Comparison of ENCODE assay signal across 27 cellular contexts in genomic region chr2:177812713-177813396, GRCh38.
DNase-seq lines count a peak whose midpoint lies in the region; ATAC-seq and TF ChIP-seq lines count a peak whose summit lies in the region.
"Had no signal": no experiment of that assay in that cellular context is flagged by ENCODE, and none has a peak within 500 bp of the region (broad histone marks: within the 10 kb centered on the region; RNA-seq: fewer than 3 reads in every experiment).

No MANE protein-coding gene starts in this region.

- intact Hi-C loops in prostate gland (cut with DNase I): no loop called here

- WGBS in prostate gland: 78% methylated on average over 2 of the region's 2 CpGs

- H3K4me3 ChIP-seq in KMS-11 (IDR thresholded peaks at IDR 0.05; ENCODE audit: insufficient read depth, low read depth, low read length): no peak overlapping the region
- H3K4me3 ChIP-seq in prostate gland: no peak overlapping the region
- H3K4me3 ChIP-seq: heart left ventricle, lower lobe of right lung, mucosa of descending colon, pancreas, upper lobe of right lung had no signal

- DNase-seq in DMS153 (lab: John Stamatoyannopoulos, UW) (peak; percentile 11), DMS153 treated with DMSO at 0.1 percent for 48 hours (lab: John Stamatoyannopoulos, UW; ENCODE audit: unreplicated experiment) (no peak), SK-MEL-5 (ENCODE audit: low read depth, low spot score) (peak; percentile 24), prostate gland (ENCODE audit: low spot score) (peak; percentile 44), NCI-H524 treated with DMSO at 0.1 percent for 48 hours (lab: John Stamatoyannopoulos, UW) (no peak)
- no peak for DNase-seq in stimulated activated CD4-positive, alpha-beta T cell treated with anti-CD3 and anti-CD28 coated beads, Interleukin-1b, Interleukin-23, amount 100 ng/mL, for 48 hours
- no peak for DNase-seq in stimulated activated naive CD8-positive, alpha-beta T cell treated with anti-CD3 and anti-CD28 coated beads, Interleukin-15, Interleukin-2, amounts not matched to agents 100 U/mL and 50 U/mL, for 24 hours
- DNase-seq: activated CD4-positive, CD25-positive, alpha-beta regulatory T cell treated with anti-CD3 and anti-CD28 coated beads, Interleukin-2, amount 50 U/mL, for 72 hours; activated CD8-positive, alpha-beta T cell treated with anti-CD3 and anti-CD28 coated beads for 36 hours; activated naive CD4-positive, alpha-beta T cell treated with anti-CD3 and anti-CD28 coated beads, Interleukin-2, amount 50 U/mL, for 16 hours; amygdala; CD4-positive, CD25-positive, alpha-beta regulatory T cell; effector CD8-positive, alpha-beta T cell; heart left ventricle; kidney glomerular epithelial cell; lower lobe of right lung; mucosa of descending colon; NCI-H2081; NCI-H446; NCI-H82; nephron progenitor cell; pancreas; SK-N-SH; upper lobe of right lung had no signal

- no peak overlapping the region for H3K9ac ChIP-seq in KMS-11
- H3K9ac ChIP-seq: SK-N-SH had no signal

- ATAC-seq in stimulated activated naive CD8-positive, alpha-beta T cell treated with anti-CD3 and anti-CD28 coated beads, Interleukin-15, Interleukin-2, amounts not matched to agents 100 U/mL and 50 U/mL, for 24 hours: no peak
- ATAC-seq: activated CD8-positive, alpha-beta T cell treated with anti-CD3 and anti-CD28 coated beads for 36 hours; activated T-helper 17 cell treated with anti-CD3 and anti-CD28 coated beads, Interleukin-2, amount 50 U/mL, for 72 hours; heart left ventricle; lower lobe of right lung; mucosa of descending colon; pancreas; upper lobe of right lung had no signal

- no peaks in the 10 kb centered on the region for H3K36me3 ChIP-seq in KMS-11 (ENCODE audit: insufficient read depth)
- no peaks in the 10 kb centered on the region for H3K36me3 ChIP-seq in prostate gland
- H3K36me3 ChIP-seq: heart left ventricle, lower lobe of right lung, pancreas, upper lobe of right lung had no signal

- H3K4me2 ChIP-seq in KMS-11: no peak overlapping the region
- H3K4me2 ChIP-seq: SK-N-SH had no signal

- no peaks in the 10 kb centered on the region for H3K79me2 ChIP-seq in KMS-11 (ENCODE audit: insufficient read depth, low read depth)

- H3K9me3 ChIP-seq in prostate gland: no peaks in the 10 kb centered on the region
- H3K9me3 ChIP-seq: heart left ventricle, lower lobe of right lung, mucosa of descending colon, pancreas, SK-N-SH, upper lobe of right lung had no signal

- H3K27me3 ChIP-seq in KMS-11 (ENCODE audit: insufficient read depth, low read depth): no peaks in the 10 kb centered on the region
- no peaks in the 10 kb centered on the region for H3K27me3 ChIP-seq in prostate gland (replicated peaks; ENCODE audit: insufficient read depth)
- H3K27me3 ChIP-seq: heart left ventricle, pancreas, upper lobe of right lung had no signal

- no peaks in the 10 kb centered on the region for H4K20me1 ChIP-seq in KMS-11 (ENCODE audit: insufficient read depth)

- TF ChIP-seq CTCF in KMS-11 (conservative IDR thresholded peaks at IDR 0.05; ENCODE audit: low read depth, low read length): 0 out of 2 replicates have a peak, but pooled peaks have one; percentile 12
- TF ChIP-seq CTCF in prostate gland (IDR thresholded peaks at IDR 0.05): no peak

- H2AFZ ChIP-seq in KMS-11 (ENCODE audit: low read depth): no peak overlapping the region

- in situ Hi-C loops in SK-MEL-5 (cut with HindIII; ENCODE audit: low pct_unique_long_range_greater_than_20kb, low sequenced_read_pairs): no loop called here

- H3K4me1 ChIP-seq in KMS-11 (ENCODE audit: low read depth, poor library complexity, severe bottlenecking) (no peaks in the 10 kb centered on the region), prostate gland (replicated peaks) (peaks cover 2% of the 10 kb centered on the region)
- H3K4me1 ChIP-seq: heart left ventricle, lower lobe of right lung, pancreas, upper lobe of right lung had no signal

- no peak overlapping the region for H3K27ac ChIP-seq in KMS-11
- H3K27ac ChIP-seq in prostate gland: peak overlapping the region in 1 of 2 donors; percentile 44
- H3K27ac ChIP-seq: 22Rv1, heart left ventricle, lower lobe of right lung, pancreas, upper lobe of right lung had no signal

- no peak for TF ChIP-seq POLR2A in prostate gland (IDR thresholded peaks at IDR 0.05)

Comparison
In these comparisons a context has a peak if more than half of its experiments do, and no peak if none do; other contexts are left out.
1. DNase-seq: peak in DMS153 (single experiment), SK-MEL-5 (single experiment) and prostate gland (single experiment); none in DMS153 treated with DMSO at 0.1 percent for 48 hours (single experiment), NCI-H524 treated with DMSO at 0.1 percent for 48 hours (single experiment), stimulated activated CD4-positive, alpha-beta T cell treated with anti-CD3 and anti-CD28 coated beads, Interleukin-1b, Interleukin-23, amount 100 ng/mL, for 48 hours (single experiment) and stimulated activated naive CD8-positive, alpha-beta T cell treated with anti-CD3 and anti-CD28 coated beads, Interleukin-15, Interleukin-2, amounts not matched to agents 100 U/mL and 50 U/mL, for 24 hours (single experiment).